Comparison of ENCODE assay signal across 2 cellular contexts in the genomic region with DNA sequence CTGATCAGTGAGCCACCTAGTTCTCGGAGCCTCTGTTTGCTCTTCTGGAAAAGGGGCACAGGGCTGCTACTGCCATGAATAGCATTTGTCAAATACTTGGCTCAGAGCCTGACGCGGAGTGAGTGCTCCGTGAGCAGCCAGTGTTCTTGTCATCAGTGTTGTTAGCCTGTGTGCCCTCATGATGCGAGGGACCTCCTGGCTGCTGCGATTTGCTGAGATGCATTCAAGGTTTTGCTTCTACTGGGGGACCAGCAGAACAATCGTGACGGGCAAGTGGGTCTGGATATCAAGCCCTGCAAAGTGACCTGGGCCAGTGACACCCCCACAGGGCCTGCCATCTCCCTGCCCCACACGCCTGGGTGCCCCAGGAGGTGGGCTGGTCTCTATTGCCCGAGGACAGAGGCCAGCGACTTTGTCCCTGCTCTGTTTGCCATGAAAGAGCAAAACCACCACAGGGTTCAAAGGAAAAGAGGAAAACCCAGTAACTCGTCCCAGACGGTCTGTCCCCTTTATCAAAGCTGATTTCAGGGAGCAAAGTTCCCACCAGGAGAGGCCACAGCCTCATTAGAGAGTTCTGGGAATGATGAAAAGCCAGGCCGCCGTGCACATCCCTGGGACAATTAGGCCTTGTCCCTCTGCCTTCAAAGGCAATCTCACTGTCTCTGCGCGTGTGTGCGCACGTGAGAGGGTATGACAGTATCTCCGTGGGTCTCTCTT.
TF ChIP-seq lines count a peak whose summit lies in the region.

No MANE protein-coding gene starts in this region.

TF ChIP-seq in GM23338, 12 proteins besides CTCF, POLR2A, EP300 and RAD21:
- TF ChIP-seq JUNB (IDR thresholded peaks at IDR 0.05; ENCODE audit: unreplicated experiment) (no peak), ETS1 (IDR thresholded peaks at IDR 0.05) (no peak), EZH2 (IDR thresholded peaks at IDR 0.05; ENCODE audit: low read depth, unreplicated experiment) (no peak), EZH2phosphoT487 (IDR thresholded peaks at IDR 0.05; ENCODE audit: unreplicated experiment) (no peak), NANOG (IDR thresholded peaks at IDR 0.05; ENCODE audit: borderline replicate concordance) (no peak), REST (IDR thresholded peaks at IDR 0.05; ENCODE audit: unreplicated experiment) (no peak), POLR2AphosphoS5 (IDR thresholded peaks at IDR 0.05; ENCODE audit: low read depth) (no peak)
- TF ChIP-seq, protein P1, sequence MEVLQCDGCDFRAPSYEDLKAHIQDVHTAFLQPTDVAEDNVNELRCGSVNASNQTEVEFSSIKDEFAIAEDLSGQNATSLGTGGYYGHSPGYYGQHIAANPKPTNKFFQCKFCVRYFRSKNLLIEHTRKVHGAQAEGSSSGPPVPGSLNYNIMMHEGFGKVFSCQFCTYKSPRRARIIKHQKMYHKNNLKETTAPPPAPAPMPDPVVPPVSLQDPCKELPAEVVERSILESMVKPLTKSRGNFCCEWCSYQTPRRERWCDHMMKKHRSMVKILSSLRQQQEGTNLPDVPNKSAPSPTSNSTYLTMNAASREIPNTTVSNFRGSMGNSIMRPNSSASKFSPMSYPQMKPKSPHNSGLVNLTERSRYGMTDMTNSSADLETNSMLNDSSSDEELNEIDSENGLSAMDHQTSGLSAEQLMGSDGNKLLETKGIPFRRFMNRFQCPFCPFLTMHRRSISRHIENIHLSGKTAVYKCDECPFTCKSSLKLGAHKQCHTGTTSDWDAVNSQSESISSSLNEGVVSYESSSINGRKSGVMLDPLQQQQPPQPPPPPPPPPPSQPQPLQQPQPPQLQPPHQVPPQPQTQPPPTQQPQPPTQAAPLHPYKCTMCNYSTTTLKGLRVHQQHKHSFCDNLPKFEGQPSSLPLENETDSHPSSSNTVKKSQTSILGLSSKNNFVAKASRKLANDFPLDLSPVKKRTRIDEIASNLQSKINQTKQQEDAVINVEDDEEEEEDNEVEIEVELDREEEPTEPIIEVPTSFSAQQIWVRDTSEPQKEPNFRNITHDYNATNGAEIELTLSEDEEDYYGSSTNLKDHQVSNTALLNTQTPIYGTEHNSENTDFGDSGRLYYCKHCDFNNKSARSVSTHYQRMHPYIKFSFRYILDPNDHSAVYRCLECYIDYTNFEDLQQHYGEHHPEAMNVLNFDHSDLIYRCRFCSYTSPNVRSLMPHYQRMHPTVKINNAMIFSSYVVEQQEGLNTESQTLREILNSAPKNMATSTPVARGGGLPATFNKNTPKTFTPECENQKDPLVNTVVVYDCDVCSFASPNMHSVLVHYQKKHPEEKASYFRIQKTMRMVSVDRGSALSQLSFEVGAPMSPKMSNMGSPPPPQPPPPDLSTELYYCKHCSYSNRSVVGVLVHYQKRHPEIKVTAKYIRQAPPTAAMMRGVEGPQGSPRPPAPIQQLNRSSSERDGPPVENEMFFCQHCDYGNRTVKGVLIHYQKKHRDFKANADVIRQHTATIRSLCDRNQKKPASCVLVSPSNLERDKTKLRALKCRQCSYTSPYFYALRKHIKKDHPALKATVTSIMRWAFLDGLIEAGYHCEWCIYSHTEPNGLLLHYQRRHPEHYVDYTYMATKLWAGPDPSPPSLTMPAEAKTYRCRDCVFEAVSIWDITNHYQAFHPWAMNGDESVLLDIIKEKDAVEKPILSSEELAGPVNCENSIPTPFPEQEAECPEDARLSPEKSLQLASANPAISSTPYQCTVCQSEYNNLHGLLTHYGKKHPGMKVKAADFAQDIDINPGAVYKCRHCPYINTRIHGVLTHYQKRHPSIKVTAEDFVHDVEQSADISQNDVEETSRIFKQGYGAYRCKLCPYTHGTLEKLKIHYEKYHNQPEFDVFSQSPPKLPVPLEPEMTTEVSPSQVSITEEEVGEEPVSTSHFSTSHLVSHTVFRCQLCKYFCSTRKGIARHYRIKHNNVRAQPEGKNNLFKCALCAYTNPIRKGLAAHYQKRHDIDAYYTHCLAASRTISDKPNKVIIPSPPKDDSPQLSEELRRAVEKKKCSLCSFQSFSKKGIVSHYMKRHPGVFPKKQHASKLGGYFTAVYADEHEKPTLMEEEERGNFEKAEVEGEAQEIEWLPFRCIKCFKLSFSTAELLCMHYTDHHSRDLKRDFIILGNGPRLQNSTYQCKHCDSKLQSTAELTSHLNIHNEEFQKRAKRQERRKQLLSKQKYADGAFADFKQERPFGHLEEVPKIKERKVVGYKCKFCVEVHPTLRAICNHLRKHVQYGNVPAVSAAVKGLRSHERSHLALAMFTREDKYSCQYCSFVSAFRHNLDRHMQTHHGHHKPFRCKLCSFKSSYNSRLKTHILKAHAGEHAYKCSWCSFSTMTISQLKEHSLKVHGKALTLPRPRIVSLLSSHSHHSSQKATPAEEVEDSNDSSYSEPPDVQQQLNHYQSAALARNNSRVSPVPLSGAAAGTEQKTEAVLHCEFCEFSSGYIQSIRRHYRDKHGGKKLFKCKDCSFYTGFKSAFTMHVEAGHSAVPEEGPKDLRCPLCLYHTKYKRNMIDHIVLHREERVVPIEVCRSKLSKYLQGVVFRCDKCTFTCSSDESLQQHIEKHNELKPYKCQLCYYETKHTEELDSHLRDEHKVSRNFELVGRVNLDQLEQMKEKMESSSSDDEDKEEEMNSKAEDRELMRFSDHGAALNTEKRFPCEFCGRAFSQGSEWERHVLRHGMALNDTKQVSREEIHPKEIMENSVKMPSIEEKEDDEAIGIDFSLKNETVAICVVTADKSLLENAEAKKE (CRISPR knock-in tag; IDR thresholded peaks at IDR 0.05), result no peak

TF ChIP-seq in H1, 55 proteins besides CTCF, POLR2A, EP300 and RAD21:
- TF ChIP-seq, protein P2, sequence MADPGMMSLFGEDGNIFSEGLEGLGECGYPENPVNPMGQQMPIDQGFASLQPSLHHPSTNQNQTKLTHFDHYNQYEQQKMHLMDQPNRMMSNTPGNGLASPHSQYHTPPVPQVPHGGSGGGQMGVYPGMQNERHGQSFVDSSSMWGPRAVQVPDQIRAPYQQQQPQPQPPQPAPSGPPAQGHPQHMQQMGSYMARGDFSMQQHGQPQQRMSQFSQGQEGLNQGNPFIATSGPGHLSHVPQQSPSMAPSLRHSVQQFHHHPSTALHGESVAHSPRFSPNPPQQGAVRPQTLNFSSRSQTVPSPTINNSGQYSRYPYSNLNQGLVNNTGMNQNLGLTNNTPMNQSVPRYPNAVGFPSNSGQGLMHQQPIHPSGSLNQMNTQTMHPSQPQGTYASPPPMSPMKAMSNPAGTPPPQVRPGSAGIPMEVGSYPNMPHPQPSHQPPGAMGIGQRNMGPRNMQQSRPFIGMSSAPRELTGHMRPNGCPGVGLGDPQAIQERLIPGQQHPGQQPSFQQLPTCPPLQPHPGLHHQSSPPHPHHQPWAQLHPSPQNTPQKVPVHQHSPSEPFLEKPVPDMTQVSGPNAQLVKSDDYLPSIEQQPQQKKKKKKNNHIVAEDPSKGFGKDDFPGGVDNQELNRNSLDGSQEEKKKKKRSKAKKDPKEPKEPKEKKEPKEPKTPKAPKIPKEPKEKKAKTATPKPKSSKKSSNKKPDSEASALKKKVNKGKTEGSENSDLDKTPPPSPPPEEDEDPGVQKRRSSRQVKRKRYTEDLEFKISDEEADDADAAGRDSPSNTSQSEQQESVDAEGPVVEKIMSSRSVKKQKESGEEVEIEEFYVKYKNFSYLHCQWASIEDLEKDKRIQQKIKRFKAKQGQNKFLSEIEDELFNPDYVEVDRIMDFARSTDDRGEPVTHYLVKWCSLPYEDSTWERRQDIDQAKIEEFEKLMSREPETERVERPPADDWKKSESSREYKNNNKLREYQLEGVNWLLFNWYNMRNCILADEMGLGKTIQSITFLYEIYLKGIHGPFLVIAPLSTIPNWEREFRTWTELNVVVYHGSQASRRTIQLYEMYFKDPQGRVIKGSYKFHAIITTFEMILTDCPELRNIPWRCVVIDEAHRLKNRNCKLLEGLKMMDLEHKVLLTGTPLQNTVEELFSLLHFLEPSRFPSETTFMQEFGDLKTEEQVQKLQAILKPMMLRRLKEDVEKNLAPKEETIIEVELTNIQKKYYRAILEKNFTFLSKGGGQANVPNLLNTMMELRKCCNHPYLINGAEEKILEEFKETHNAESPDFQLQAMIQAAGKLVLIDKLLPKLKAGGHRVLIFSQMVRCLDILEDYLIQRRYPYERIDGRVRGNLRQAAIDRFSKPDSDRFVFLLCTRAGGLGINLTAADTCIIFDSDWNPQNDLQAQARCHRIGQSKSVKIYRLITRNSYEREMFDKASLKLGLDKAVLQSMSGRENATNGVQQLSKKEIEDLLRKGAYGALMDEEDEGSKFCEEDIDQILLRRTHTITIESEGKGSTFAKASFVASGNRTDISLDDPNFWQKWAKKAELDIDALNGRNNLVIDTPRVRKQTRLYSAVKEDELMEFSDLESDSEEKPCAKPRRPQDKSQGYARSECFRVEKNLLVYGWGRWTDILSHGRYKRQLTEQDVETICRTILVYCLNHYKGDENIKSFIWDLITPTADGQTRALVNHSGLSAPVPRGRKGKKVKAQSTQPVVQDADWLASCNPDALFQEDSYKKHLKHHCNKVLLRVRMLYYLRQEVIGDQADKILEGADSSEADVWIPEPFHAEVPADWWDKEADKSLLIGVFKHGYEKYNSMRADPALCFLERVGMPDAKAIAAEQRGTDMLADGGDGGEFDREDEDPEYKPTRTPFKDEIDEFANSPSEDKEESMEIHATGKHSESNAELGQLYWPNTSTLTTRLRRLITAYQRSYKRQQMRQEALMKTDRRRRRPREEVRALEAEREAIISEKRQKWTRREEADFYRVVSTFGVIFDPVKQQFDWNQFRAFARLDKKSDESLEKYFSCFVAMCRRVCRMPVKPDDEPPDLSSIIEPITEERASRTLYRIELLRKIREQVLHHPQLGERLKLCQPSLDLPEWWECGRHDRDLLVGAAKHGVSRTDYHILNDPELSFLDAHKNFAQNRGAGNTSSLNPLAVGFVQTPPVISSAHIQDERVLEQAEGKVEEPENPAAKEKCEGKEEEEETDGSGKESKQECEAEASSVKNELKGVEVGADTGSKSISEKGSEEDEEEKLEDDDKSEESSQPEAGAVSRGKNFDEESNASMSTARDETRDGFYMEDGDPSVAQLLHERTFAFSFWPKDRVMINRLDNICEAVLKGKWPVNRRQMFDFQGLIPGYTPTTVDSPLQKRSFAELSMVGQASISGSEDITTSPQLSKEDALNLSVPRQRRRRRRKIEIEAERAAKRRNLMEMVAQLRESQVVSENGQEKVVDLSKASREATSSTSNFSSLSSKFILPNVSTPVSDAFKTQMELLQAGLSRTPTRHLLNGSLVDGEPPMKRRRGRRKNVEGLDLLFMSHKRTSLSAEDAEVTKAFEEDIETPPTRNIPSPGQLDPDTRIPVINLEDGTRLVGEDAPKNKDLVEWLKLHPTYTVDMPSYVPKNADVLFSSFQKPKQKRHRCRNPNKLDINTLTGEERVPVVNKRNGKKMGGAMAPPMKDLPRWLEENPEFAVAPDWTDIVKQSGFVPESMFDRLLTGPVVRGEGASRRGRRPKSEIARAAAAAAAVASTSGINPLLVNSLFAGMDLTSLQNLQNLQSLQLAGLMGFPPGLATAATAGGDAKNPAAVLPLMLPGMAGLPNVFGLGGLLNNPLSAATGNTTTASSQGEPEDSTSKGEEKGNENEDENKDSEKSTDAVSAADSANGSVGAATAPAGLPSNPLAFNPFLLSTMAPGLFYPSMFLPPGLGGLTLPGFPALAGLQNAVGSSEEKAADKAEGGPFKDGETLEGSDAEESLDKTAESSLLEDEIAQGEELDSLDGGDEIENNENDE (IDR thresholded peaks at IDR 0.05; ENCODE audit: insufficient replicate concordance, low read length), result no peak
- TF ChIP-seq KDM4A (IDR thresholded peaks at IDR 0.05; ENCODE audit: low read depth, low read length, severe bottlenecking) (no peak), SP4 (IDR thresholded peaks at IDR 0.05; ENCODE audit: low read length) (no peak), TCF12 (IDR thresholded peaks at IDR 0.05; ENCODE audit: low read depth, low read length) (no peak), GTF2F1 (IDR thresholded peaks at IDR 0.05; ENCODE audit: borderline replicate concordance, low read depth, low read length) (no peak), CHD2 (IDR thresholded peaks at IDR 0.05; ENCODE audit: low read length) (no peak), SIX5 (IDR thresholded peaks at IDR 0.05; ENCODE audit: low read depth, low read length) (no peak), CBX5 (IDR thresholded peaks at IDR 0.05; ENCODE audit: low read depth, low read length) (no peak), EGR1 (IDR thresholded peaks at IDR 0.05; ENCODE audit: borderline replicate concordance, low read depth, low read length) (no peak), BCL11A (IDR thresholded peaks at IDR 0.05; ENCODE audit: low read depth in 2 of 2, low read length in 2 of 2) (no peak), SAP30 (IDR thresholded peaks at IDR 0.05; ENCODE audit: insufficient read depth, insufficient replicate concordance, low read length) (no peak), SUZ12 (IDR thresholded peaks at IDR 0.05; ENCODE audit: low read length) (no peak), SP1 (IDR thresholded peaks at IDR 0.05; ENCODE audit: low read depth, low read length) (no peak), USF2 (IDR thresholded peaks at IDR 0.05; ENCODE audit: low read length) (no peak), ATF3 (IDR thresholded peaks at IDR 0.05; ENCODE audit: insufficient read depth, low read depth, low read length) (no peak), ASH2L (IDR thresholded peaks at IDR 0.05; ENCODE audit: low read length) (no peak), TEAD4 (IDR thresholded peaks at IDR 0.05; ENCODE audit: low read depth, low read length) (no peak), CBX8 (IDR thresholded peaks at IDR 0.05; ENCODE audit: borderline replicate concordance, low read depth, low read length) (no peak), FOSL1 (IDR thresholded peaks at IDR 0.05; ENCODE audit: insufficient read depth, low read depth, low read length) (no peak), SP2 (IDR thresholded peaks at IDR 0.05; ENCODE audit: low read length) (no peak)
